ENCODE assay signal across 14 cellular contexts in genomic region chr10:88901206-88901605, GRCh38. TPM values are rescaled to one million over a fixed set of nuclear protein-coding genes. Genes with fewer than 3 reads are reported as not detected.
DNase-seq lines count a peak whose midpoint lies in the region; ATAC-seq and TF ChIP-seq lines count a peak whose summit lies in the region.
"Had no signal": no experiment of that assay in that cellular context is flagged by ENCODE, and none has a peak within 500 bp of the region (broad histone marks: within the 10 kb centered on the region; RNA-seq: fewer than 3 reads in every experiment).

No MANE protein-coding gene starts in this region.

- no peaks in the 10 kb centered on the region for H3K9me3 Mint-ChIP-seq in glutamatergic neuron (ENCODE audit: unreplicated experiment)

- TF ChIP-seq CTCF in HL-60 (IDR thresholded peaks at IDR 0.05; ENCODE audit: insufficient read depth, low read length) (no peak), glutamatergic neuron (IDR thresholded peaks at IDR 0.05; ENCODE audit: partially characterized antibody, unreplicated experiment) (no peak)

- H3K27ac ChIP-seq in HL-60 (replicated peaks), result 0 out of 2 replicates have a peak overlapping the region, but pooled peaks have one; percentile 9
- peak overlapping the region; percentile 41 to 69 for H3K27ac ChIP-seq in mucosa of rectum (ENCODE audit: low read depth in 2 of 2, low read length in 2 of 2)
- H3K27ac ChIP-seq: esophagus muscularis mucosa, SK-N-MC had no signal

- H3K27me3 ChIP-seq in HL-60 (ENCODE audit: insufficient read depth, poor library complexity, severe bottlenecking), result no peaks in the 10 kb centered on the region
- no peaks in the 10 kb centered on the region for H3K27me3 ChIP-seq in mucosa of rectum (ENCODE audit: control insufficient read depth in 2 of 2, insufficient read depth in 2 of 2, low read length in 2 of 2)
- H3K27me3 ChIP-seq: esophagus muscularis mucosa had no signal

- DNase-seq in HL-60 (ENCODE audit: low read depth in 1 of 2, low spot score in 1 of 2) (no peak), D341Med (ENCODE audit: low spot score) (no peak), glutamatergic neuron (no peak), dedifferentiated amniotic fluid mesenchymal stem cell (ENCODE audit: extremely low spot score) (no peak), dermis blood vessel endothelial cell (no peak)
- DNase-seq: activated gamma-delta T cell, GDM1, left cardiac atrium, NCI-H1417 had no signal

- H3K27me3 Mint-ChIP-seq in glutamatergic neuron (ENCODE audit: unreplicated experiment), result no peaks in the 10 kb centered on the region

- H3K4me3 ChIP-seq in HL-60 (replicated peaks; ENCODE audit: insufficient read depth, low read length), result no peak overlapping the region
- H3K4me3 ChIP-seq in mucosa of rectum (ENCODE audit: low read length in 2 of 2), result no peak overlapping the region
- H3K4me3 ChIP-seq: esophagus muscularis mucosa, SK-N-MC had no signal

- peaks cover 4 to 13% of the 10 kb centered on the region in 2 donors for H3K36me3 ChIP-seq in mucosa of rectum (ENCODE audit: control insufficient read depth in 2 of 2, insufficient read depth in 2 of 2, low read length in 2 of 2)

- H3K9me3 ChIP-seq in mucosa of rectum (ENCODE audit: control insufficient read depth in 2 of 2, low read length in 2 of 2), result no peaks in the 10 kb centered on the region
- H3K9me3 ChIP-seq: esophagus muscularis mucosa had no signal

- H3K9ac ChIP-seq in mucosa of rectum (ENCODE audit: low read depth in 1 of 2, low read length in 2 of 2), result no peak overlapping the region

- peaks cover 5% of the 10 kb centered on the region for H3K4me1 Mint-ChIP-seq in glutamatergic neuron (ENCODE audit: low read depth, unreplicated experiment)

- peaks cover 56 to 61% of the 10 kb centered on the region in 2 donors for H3K4me1 ChIP-seq in mucosa of rectum (ENCODE audit: control insufficient read depth in 2 of 2, insufficient read depth in 2 of 2, low read length in 2 of 2)

- no peaks in the 10 kb centered on the region for H3K36me3 Mint-ChIP-seq in glutamatergic neuron (ENCODE audit: unreplicated experiment)

- no peak overlapping the region for H3K27ac Mint-ChIP-seq in glutamatergic neuron (ENCODE audit: unreplicated experiment)

- ATAC-seq in GM19023 (IDR thresholded peaks at IDR 0.05; ENCODE audit: unreplicated experiment) (peak; percentile 13), HG02588 (IDR thresholded peaks at IDR 0.05; ENCODE audit: unreplicated experiment) (peak; percentile 9)

- H3K4me3 Mint-ChIP-seq in glutamatergic neuron (ENCODE audit: unreplicated experiment), result no peak overlapping the region

RNA-seq across cellular contexts. Expression of gene STAMBPL1, which starts 21.2 kb away (rescaled TPM):
- total RNA-seq in glutamatergic neuron (ENCODE audit: unreplicated experiment) (4.4 TPM), dermis blood vessel endothelial cell (1.0 and 1.4 TPM in 2 replicates)

RNA-seq across cellular contexts. Expression of gene ANKRD22, which starts 49.6 kb away (rescaled TPM):
- total RNA-seq in glutamatergic neuron (ENCODE audit: unreplicated experiment) (not detected), dermis blood vessel endothelial cell (not detected in 2 replicates)
- total RNA-seq: esophagus muscularis mucosa, left cardiac atrium had no signal

RNA-seq across cellular contexts. Expression of gene ACTA2, which starts 51.4 kb away (rescaled TPM):
- total RNA-seq in glutamatergic neuron (ENCODE audit: unreplicated experiment) (4.3 TPM), dermis blood vessel endothelial cell (13.1 and 25.5 TPM in 2 replicates)
